9 cellular contexts compared by ENCODE assay signal in the genomic region with DNA sequence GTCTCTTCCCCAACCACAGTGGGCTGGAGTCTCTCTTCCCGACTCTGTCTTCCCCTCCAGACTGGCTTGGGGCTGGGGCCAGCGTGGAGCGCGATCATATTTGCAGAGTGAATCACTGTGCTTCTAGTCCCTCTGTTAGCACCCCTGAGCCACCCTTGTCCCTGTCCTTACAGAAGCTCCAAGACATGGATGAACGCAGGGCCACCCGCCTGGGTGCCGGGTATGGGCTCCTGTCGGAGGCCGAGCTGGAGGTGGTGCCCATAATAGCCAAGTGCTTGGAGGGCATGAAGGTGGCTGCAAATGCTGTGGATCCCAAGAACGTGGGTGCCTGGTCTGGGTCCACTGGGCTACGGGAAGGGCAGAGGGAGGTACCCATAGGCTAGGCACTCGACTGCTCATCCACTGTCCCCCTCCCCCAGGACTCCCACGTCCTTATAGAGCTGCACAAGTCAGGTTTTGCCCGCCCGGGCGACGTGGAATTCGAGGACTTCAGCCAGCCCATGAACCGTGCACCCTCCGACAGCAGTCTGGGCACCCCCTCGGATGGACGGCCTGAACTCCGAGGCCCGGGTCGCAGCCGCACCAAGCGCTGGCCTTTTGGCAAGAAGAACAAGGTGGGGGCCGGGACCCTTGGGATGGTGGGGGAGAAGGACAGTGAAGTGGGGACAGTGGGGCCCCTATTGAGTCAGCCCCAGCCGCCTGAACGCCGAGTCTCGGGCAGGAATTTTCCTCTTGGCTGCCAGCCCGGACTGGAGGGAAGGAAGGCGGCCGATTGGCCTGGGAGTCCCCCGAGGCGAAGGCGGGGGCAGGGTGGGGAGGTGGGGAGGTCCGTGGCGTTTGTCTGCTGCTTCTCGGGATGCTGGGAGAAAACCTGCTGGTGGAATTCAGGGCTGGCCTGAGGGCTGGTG. TPM values are rescaled to one million over a fixed set of nuclear protein-coding genes. Genes with fewer than 3 reads are reported as not detected.
DNase-seq lines count a peak whose midpoint lies in the region; ATAC-seq and TF ChIP-seq lines count a peak whose summit lies in the region.
"Had no signal": no experiment of that assay in that cellular context is flagged by ENCODE, and none has a peak within 500 bp of the region (broad histone marks: within the 10 kb centered on the region; RNA-seq: fewer than 3 reads in every experiment).

No MANE protein-coding gene starts in this region.

- no peak overlapping the region for H3K4me3 Mint-ChIP-seq in activated CD4-positive, alpha-beta T cell treated with anti-CD3 and anti-CD28 coated beads for 36 hours

- H3K9me3 Mint-ChIP-seq in activated CD4-positive, alpha-beta T cell treated with anti-CD3 and anti-CD28 coated beads for 36 hours (ENCODE audit: low read depth): no peaks in the 10 kb centered on the region

- WGBS in testis, 2 donors: 31 to 43% methylated on average over 35 to 40 of the region's 41 CpGs

- H3K36me3 ChIP-seq in breast epithelium (no peaks in the 10 kb centered on the region), testis (ENCODE audit: low read depth, missing control alignments) (no peaks in the 10 kb centered on the region)

- peak overlapping the region; percentile 70 to 83 for H3K27ac ChIP-seq in breast epithelium
- H3K27ac ChIP-seq in testis: peak overlapping the region; percentile 77 to 87
- H3K27ac ChIP-seq: 22Rv1 had no signal

- peak overlapping the region; percentile 17 to 53 (median 22) for H3K4me3 ChIP-seq in breast epithelium
- no peak overlapping the region for H3K4me3 ChIP-seq in testis

- CTCF ChIA-PET in activated CD4-positive, alpha-beta T cell treated with anti-CD3 and anti-CD28 coated beads for 36 hours (lab: Charles Lee): interaction anchor here (1.0 to 2.2 kb wide), 3 partner anchors 11 to 119 kb away, joined by 4 to 6 read pairs (median 5); no protein-coding TSS in a partner anchor

- peaks cover 10 to 17% of the 10 kb centered on the region in 2 donors for H3K4me1 ChIP-seq in breast epithelium
- H3K4me1 ChIP-seq in testis: peaks cover 21% of the 10 kb centered on the region

- H3K36me3 Mint-ChIP-seq in activated CD4-positive, alpha-beta T cell treated with anti-CD3 and anti-CD28 coated beads for 36 hours (ENCODE audit: low read depth): peaks cover 52% of the 10 kb centered on the region

- no peaks in the 10 kb centered on the region for H3K9me3 ChIP-seq in breast epithelium
- H3K9me3 ChIP-seq in testis: no peaks in the 10 kb centered on the region

- DNase-seq in DMS 273 (lab: John Stamatoyannopoulos, UW; ENCODE audit: unreplicated experiment) (peak; percentile 76), DMS 273 treated with DMSO at 0.1 percent for 48 hours (lab: John Stamatoyannopoulos, UW) (no peak), breast epithelium (ENCODE audit: low spot score in 2 of 2) (peak; percentile 80 to 93), left kidney (ENCODE audit: low read depth, low spot score) (peak; percentile 76), testis (peak; percentile 91), retina (no peak), ecto neural progenitor cell (ENCODE audit: low spot score) (no peak)
- no peak for DNase-seq in activated CD4-positive, alpha-beta T cell treated with anti-CD3 and anti-CD28 coated beads for 36 hours

- no peaks in the 10 kb centered on the region for H3K27me3 ChIP-seq in breast epithelium
- no peaks in the 10 kb centered on the region for H3K27me3 ChIP-seq in testis

- intact Hi-C loops in breast epithelium (cut with DNase I; ENCODE audit: low total_unique reads): loop anchor here (5.0 to 10.0 kb wide), 2 partner anchors 832 to 1050 kb away; partner anchors contain the start of genes CAPS and RPL36
- intact Hi-C loops in testis (cut with DNase I; ENCODE audit: low total_unique reads): no loop called here
- intact Hi-C loops in activated CD4-positive, alpha-beta T cell treated with anti-CD3 and anti-CD28 coated beads for 36 hours (cut with DNase I, micrococcal nuclease): no loop called here

- ATAC-seq in activated CD4-positive, alpha-beta T cell treated with anti-CD3 and anti-CD28 coated beads for 36 hours: no peak

- H3K27me3 Mint-ChIP-seq in activated CD4-positive, alpha-beta T cell treated with anti-CD3 and anti-CD28 coated beads for 36 hours: no peaks in the 10 kb centered on the region

- TF ChIP-seq CTCF in breast epithelium (IDR thresholded peaks at IDR 0.05): peak in 1 of 3 donors; percentile 16
- no peak for TF ChIP-seq CTCF in testis (IDR thresholded peaks at IDR 0.05)

- POLR2A ChIA-PET in activated CD4-positive, alpha-beta T cell treated with anti-CD3 and anti-CD28 coated beads for 36 hours (lab: Charles Lee): no interaction called here

- no peak overlapping the region for H3K27ac Mint-ChIP-seq in activated CD4-positive, alpha-beta T cell treated with anti-CD3 and anti-CD28 coated beads for 36 hours

- H3K4me1 Mint-ChIP-seq in activated CD4-positive, alpha-beta T cell treated with anti-CD3 and anti-CD28 coated beads for 36 hours: peaks cover 10% of the 10 kb centered on the region

- no peak for TF ChIP-seq POLR2A in breast epithelium (IDR thresholded peaks at IDR 0.05)
- no peak for TF ChIP-seq POLR2A in testis (IDR thresholded peaks at IDR 0.05)

RNA-seq across cellular contexts. Expression of gene TRIP10, which starts 5.2 kb away (rescaled TPM):
- total RNA-seq in breast epithelium (10 to 100 TPM; 56.9 to 98.1 (median 87.5) TPM), testis (10 to 100 TPM; 60.4 to 62.7 TPM)
- 65.8 TPM for polyA plus RNA-seq in testis (ENCODE audit: insufficient read depth, low read depth, low replicate concordance)
- total RNA-seq in activated CD4-positive, alpha-beta T cell treated with anti-CD3 and anti-CD28 coated beads for 36 hours: 10 to 100 TPM; 45.1 to 50.0 TPM

RNA-seq across cellular contexts. Expression of gene GPR108, which starts 7.3 kb away (rescaled TPM):
- total RNA-seq in breast epithelium (10 to 100 TPM; 62.9 to 98.1 (median 78.0) TPM), testis (10 to 100 TPM; 61.8 to 87.1 TPM)
- 105 TPM for polyA plus RNA-seq in testis (ENCODE audit: insufficient read depth, low read depth, low replicate concordance)
- 10 to 100 TPM; 58.8 to 59.9 TPM for total RNA-seq in activated CD4-positive, alpha-beta T cell treated with anti-CD3 and anti-CD28 coated beads for 36 hours

RNA-seq across cellular contexts. Expression of gene SH2D3A, which starts 22.6 kb away (rescaled TPM):
- 10 to 100 TPM in 2 of 3 donors, under 1 TPM in 1; 0.96 to 38.2 (median 18.4) TPM for total RNA-seq in breast epithelium
- total RNA-seq in testis: 1 to 10 TPM; 7.4 to 7.5 TPM
- 12.8 TPM for polyA plus RNA-seq in testis (ENCODE audit: insufficient read depth, low read depth, low replicate concordance)
- 10 to 100 TPM; 20.7 to 23.2 TPM for total RNA-seq in activated CD4-positive, alpha-beta T cell treated with anti-CD3 and anti-CD28 coated beads for 36 hours

RNA-seq across cellular contexts. Expression of gene C3, which starts 24.2 kb away (rescaled TPM):
- total RNA-seq in breast epithelium (1,000 to 10,000 TPM in 2 of 3 donors, 100 to 1,000 TPM in 1; 856 to 1,298 (median 1,115) TPM), testis (100 to 1,000 TPM in 1 of 2 donors, 10 to 100 TPM in 1; 49.5 to 131 TPM)
- 500 TPM for polyA plus RNA-seq in testis (ENCODE audit: insufficient read depth, low read depth, low replicate concordance)
- 1 to 10 TPM in 1 of 2 experiments, under 1 TPM in 1; 0.93 to 1.0 TPM for total RNA-seq in activated CD4-positive, alpha-beta T cell treated with anti-CD3 and anti-CD28 coated beads for 36 hours

RNA-seq across cellular contexts. Expression of gene VAV1, which starts 27.9 kb away (rescaled TPM):
- total RNA-seq in breast epithelium (10 to 100 TPM in 1 of 3 donors, 1 to 10 TPM in 2; 6.6 to 10.2 (median 8.5) TPM), testis (1 to 10 TPM; 1.1 to 4.5 TPM)
- 8.9 TPM for polyA plus RNA-seq in testis (ENCODE audit: insufficient read depth, low read depth, low replicate concordance)
- 10 to 100 TPM; 73.4 to 90.8 TPM for total RNA-seq in activated CD4-positive, alpha-beta T cell treated with anti-CD3 and anti-CD28 coated beads for 36 hours

Comparison
In these comparisons a context has a peak if more than half of its experiments do, and no peak if none do; other contexts are left out.
1. DNase-seq: peak in DMS 273 (single experiment), breast epithelium (2 of 2), left kidney (single experiment) and testis (single experiment); none in DMS 273 treated with DMSO at 0.1 percent for 48 hours (single experiment), retina (single experiment), ecto neural progenitor cell (single experiment) and activated CD4-positive, alpha-beta T cell treated with anti-CD3 and anti-CD28 coated beads for 36 hours (single experiment).
2. H3K4me3 ChIP-seq: peak in breast epithelium (3 of 3); none in testis (0 of 2).